ENCODE assay signal across 17 cellular contexts in the genomic region with DNA sequence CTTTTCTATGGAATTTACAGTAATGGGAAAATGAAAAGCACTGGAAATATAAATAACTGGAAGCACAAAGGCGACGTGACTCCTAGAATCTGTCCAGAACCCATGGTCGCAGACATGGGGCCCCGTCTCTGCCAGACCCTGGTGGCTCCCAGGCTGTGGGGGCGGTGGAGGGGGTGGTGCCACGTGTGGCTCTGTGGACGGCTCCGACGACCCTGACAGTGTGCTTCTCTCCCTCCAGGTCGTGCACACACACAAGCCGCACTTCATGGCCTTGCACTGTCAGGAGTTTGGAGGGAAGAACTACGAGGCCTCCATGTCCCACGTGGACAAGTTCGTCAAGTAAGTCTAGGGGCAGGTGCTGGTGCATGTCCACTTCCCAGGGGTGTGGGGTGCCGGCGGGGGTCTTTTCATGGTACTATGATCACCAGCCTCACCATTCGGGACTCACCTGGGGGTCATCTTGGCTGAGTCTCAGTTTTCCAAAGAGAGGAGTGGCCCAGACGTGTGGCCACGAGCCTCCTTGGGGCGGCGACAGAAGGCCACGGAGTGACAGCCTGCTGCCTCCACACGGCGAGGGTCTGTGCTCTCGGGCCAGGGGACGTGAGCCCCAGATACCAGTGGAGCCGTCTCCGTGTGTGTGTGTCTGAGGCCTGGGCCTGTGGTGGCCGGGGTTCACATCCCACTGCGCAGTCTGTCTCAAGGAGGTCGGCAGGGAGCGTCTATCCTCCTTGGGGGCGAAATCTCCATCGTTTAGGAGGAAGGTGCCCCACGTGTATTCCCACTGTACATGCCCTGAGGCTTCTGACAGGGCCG.
DNase-seq lines count a peak whose midpoint lies in the region; ATAC-seq and TF ChIP-seq lines count a peak whose summit lies in the region.
"Had no signal": no experiment of that assay in that cellular context is flagged by ENCODE, and none has a peak within 500 bp of the region (broad histone marks: within the 10 kb centered on the region; RNA-seq: fewer than 3 reads in every experiment).

No MANE protein-coding gene starts in this region.

- DNase-seq in WTC11 (ENCODE audit: low spot score) (peak; percentile 6), islet precursor cell (peak; percentile 38), sciatic nerve (ENCODE audit: low spot score) (peak; percentile 53), chondrocyte (ENCODE audit: low spot score) (no peak), NCI-H1092 (lab: John Stamatoyannopoulos, UW) (no peak)
- DNase-seq in activated T-cell treated with anti-CD3 and anti-CD28 coated beads, Interleukin-2, amount 50 U/mL, for 4 hours = no peak
- DNase-seq: CD4-positive, alpha-beta memory T cell; DND-41; GDM1; KBM-7; NCI-H1048; NCI-H1694; NCI-H345; PC-3 had no signal

- H3K4me1 ChIP-seq in BLaER1 = peaks cover 60% of the 10 kb centered on the region

- POLR2A ChIA-PET in WTC11 (lab: Charles Lee) = no interaction called here

- TF ChIP-seq CTCF in WTC11 (IDR thresholded peaks at IDR 0.05) = no peak
- TF ChIP-seq CTCF in chondrocyte (IDR thresholded peaks at IDR 0.05) = no peak

- no peaks in the 10 kb centered on the region for H3K9me3 Mint-ChIP-seq in WTC11
- no peaks in the 10 kb centered on the region for H3K9me3 Mint-ChIP-seq in chondrocyte (ENCODE audit: low read depth)
- no peaks in the 10 kb centered on the region for H3K9me3 Mint-ChIP-seq in activated T-cell treated with anti-CD3 and anti-CD28 coated beads, Interleukin-2, amount 50 U/mL, for 4 hours
- H3K9me3 Mint-ChIP-seq: CD4-positive, alpha-beta memory T cell; GM23338 had no signal

- no peaks in the 10 kb centered on the region; the same call in 1 of the 2 replicates for H3K4me1 Mint-ChIP-seq in WTC11
- H3K4me1 Mint-ChIP-seq in chondrocyte (ENCODE audit: low read depth) = no peaks in the 10 kb centered on the region
- peaks cover 8% of the 10 kb centered on the region for H3K4me1 Mint-ChIP-seq in activated T-cell treated with anti-CD3 and anti-CD28 coated beads, Interleukin-2, amount 50 U/mL, for 4 hours (ENCODE audit: low read depth)

- no peak for ATAC-seq in WTC11
- ATAC-seq in sciatic nerve = no peak
- ATAC-seq in HG02678 (IDR thresholded peaks at IDR 0.05; ENCODE audit: unreplicated experiment) = no peak
- no peak for ATAC-seq in activated T-cell treated with anti-CD3 and anti-CD28 coated beads, Interleukin-2, amount 50 U/mL, for 4 hours
- ATAC-seq: GM23338, PC-3 had no signal

- CTCF ChIA-PET in WTC11 (lab: Charles Lee) = no interaction called here

- no peaks in the 10 kb centered on the region; the same call in 1 of the 2 replicates for H3K9me3 ChIP-seq in BLaER1

- H3K27ac Mint-ChIP-seq in WTC11 (no peak overlapping the region), chondrocyte (ENCODE audit: unreplicated experiment) (no peak overlapping the region)
- H3K27ac Mint-ChIP-seq: GM23338 had no signal

- peak overlapping the region; percentile 67 for H3K4me2 ChIP-seq in BLaER1
- H3K4me2 ChIP-seq: GM23338 had no signal

- peaks cover 34% of the 10 kb centered on the region; the same call in 1 of the 2 replicates for H3K36me3 ChIP-seq in BLaER1

- H4K20me1 ChIP-seq in BLaER1 = peaks cover 99% of the 10 kb centered on the region

- H3K4me3 Mint-ChIP-seq in WTC11 (no peak overlapping the region), chondrocyte (ENCODE audit: unreplicated experiment) (no peak overlapping the region)
- H3K4me3 Mint-ChIP-seq in activated T-cell treated with anti-CD3 and anti-CD28 coated beads, Interleukin-2, amount 50 U/mL, for 4 hours = no peak overlapping the region
- H3K4me3 Mint-ChIP-seq: CD4-positive, alpha-beta memory T cell; GM23338 had no signal

- intact Hi-C loops in sciatic nerve (cut with DNase I) = loop anchor here (10.0 kb wide), 1 partner anchor 261 kb away; no protein-coding TSS in a partner anchor

- H3K36me3 Mint-ChIP-seq in WTC11 = no peaks in the 10 kb centered on the region
- peaks cover 3% of the 10 kb centered on the region for H3K36me3 Mint-ChIP-seq in chondrocyte (ENCODE audit: low read depth)
- peaks cover 10% of the 10 kb centered on the region for H3K36me3 Mint-ChIP-seq in activated T-cell treated with anti-CD3 and anti-CD28 coated beads, Interleukin-2, amount 50 U/mL, for 4 hours (ENCODE audit: insufficient read depth)

- no peak overlapping the region for H3K4me3 ChIP-seq in BLaER1
- H3K4me3 ChIP-seq: GM23338 had no signal

- peaks cover 20% of the 10 kb centered on the region for H3K27me3 ChIP-seq in BLaER1

- no peak overlapping the region for H3K27ac ChIP-seq in BLaER1

- H3K9ac ChIP-seq in BLaER1 = no peak overlapping the region

- H3K27me3 Mint-ChIP-seq in WTC11 (ENCODE audit: low read depth) = no peaks in the 10 kb centered on the region
- H3K27me3 Mint-ChIP-seq in chondrocyte (ENCODE audit: low read depth) = no peaks in the 10 kb centered on the region
- H3K27me3 Mint-ChIP-seq in activated T-cell treated with anti-CD3 and anti-CD28 coated beads, Interleukin-2, amount 50 U/mL, for 4 hours (ENCODE audit: low read depth) = no peaks in the 10 kb centered on the region
- H3K27me3 Mint-ChIP-seq: CD4-positive, alpha-beta memory T cell had no signal

TF ChIP-seq in WTC11, 78 proteins besides CTCF, POLR2A, EP300 and RAD21 (continues in another document):
- TF ChIP-seq, protein P1, sequence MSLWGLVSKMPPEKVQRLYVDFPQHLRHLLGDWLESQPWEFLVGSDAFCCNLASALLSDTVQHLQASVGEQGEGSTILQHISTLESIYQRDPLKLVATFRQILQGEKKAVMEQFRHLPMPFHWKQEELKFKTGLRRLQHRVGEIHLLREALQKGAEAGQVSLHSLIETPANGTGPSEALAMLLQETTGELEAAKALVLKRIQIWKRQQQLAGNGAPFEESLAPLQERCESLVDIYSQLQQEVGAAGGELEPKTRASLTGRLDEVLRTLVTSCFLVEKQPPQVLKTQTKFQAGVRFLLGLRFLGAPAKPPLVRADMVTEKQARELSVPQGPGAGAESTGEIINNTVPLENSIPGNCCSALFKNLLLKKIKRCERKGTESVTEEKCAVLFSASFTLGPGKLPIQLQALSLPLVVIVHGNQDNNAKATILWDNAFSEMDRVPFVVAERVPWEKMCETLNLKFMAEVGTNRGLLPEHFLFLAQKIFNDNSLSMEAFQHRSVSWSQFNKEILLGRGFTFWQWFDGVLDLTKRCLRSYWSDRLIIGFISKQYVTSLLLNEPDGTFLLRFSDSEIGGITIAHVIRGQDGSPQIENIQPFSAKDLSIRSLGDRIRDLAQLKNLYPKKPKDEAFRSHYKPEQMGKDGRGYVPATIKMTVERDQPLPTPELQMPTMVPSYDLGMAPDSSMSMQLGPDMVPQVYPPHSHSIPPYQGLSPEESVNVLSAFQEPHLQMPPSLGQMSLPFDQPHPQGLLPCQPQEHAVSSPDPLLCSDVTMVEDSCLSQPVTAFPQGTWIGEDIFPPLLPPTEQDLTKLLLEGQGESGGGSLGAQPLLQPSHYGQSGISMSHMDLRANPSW (CRISPR knock-in tag; conservative IDR thresholded peaks at IDR 0.05; ENCODE audit: low read depth) = no peak
- TF ChIP-seq GTF2I (CRISPR knock-in tag; conservative IDR thresholded peaks at IDR 0.05) (no peak), KAT7 (CRISPR knock-in tag; IDR thresholded peaks at IDR 0.05; ENCODE audit: borderline replicate concordance) (no peak), ZNF121 (CRISPR knock-in tag; IDR thresholded peaks at IDR 0.05) (no peak)
- TF ChIP-seq, protein P2, sequence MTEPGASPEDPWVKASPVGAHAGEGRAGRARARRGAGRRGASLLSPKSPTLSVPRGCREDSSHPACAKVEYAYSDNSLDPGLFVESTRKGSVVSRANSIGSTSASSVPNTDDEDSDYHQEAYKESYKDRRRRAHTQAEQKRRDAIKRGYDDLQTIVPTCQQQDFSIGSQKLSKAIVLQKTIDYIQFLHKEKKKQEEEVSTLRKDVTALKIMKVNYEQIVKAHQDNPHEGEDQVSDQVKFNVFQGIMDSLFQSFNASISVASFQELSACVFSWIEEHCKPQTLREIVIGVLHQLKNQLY (CRISPR knock-in tag; IDR thresholded peaks at IDR 0.05) = no peak
- TF ChIP-seq, protein P3, sequence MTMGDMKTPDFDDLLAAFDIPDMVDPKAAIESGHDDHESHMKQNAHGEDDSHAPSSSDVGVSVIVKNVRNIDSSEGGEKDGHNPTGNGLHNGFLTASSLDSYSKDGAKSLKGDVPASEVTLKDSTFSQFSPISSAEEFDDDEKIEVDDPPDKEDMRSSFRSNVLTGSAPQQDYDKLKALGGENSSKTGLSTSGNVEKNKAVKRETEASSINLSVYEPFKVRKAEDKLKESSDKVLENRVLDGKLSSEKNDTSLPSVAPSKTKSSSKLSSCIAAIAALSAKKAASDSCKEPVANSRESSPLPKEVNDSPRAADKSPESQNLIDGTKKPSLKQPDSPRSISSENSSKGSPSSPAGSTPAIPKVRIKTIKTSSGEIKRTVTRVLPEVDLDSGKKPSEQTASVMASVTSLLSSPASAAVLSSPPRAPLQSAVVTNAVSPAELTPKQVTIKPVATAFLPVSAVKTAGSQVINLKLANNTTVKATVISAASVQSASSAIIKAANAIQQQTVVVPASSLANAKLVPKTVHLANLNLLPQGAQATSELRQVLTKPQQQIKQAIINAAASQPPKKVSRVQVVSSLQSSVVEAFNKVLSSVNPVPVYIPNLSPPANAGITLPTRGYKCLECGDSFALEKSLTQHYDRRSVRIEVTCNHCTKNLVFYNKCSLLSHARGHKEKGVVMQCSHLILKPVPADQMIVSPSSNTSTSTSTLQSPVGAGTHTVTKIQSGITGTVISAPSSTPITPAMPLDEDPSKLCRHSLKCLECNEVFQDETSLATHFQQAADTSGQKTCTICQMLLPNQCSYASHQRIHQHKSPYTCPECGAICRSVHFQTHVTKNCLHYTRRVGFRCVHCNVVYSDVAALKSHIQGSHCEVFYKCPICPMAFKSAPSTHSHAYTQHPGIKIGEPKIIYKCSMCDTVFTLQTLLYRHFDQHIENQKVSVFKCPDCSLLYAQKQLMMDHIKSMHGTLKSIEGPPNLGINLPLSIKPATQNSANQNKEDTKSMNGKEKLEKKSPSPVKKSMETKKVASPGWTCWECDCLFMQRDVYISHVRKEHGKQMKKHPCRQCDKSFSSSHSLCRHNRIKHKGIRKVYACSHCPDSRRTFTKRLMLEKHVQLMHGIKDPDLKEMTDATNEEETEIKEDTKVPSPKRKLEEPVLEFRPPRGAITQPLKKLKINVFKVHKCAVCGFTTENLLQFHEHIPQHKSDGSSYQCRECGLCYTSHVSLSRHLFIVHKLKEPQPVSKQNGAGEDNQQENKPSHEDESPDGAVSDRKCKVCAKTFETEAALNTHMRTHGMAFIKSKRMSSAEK (CRISPR knock-in tag; IDR thresholded peaks at IDR 0.05; ENCODE audit: borderline replicate concordance) = no peak
- TF ChIP-seq, protein P4, sequence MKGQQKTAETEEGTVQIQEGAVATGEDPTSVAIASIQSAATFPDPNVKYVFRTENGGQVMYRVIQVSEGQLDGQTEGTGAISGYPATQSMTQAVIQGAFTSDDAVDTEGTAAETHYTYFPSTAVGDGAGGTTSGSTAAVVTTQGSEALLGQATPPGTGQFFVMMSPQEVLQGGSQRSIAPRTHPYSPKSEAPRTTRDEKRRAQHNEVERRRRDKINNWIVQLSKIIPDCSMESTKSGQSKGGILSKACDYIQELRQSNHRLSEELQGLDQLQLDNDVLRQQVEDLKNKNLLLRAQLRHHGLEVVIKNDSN (CRISPR knock-in tag; IDR thresholded peaks at IDR 0.05) = no peak

Comparison
In these comparisons a context has a peak if more than half of its experiments do, and no peak if none do; other contexts are left out.
1. DNase-seq: peak in WTC11 (single experiment), islet precursor cell (single experiment) and sciatic nerve (single experiment); none in chondrocyte (single experiment), activated T-cell treated with anti-CD3 and anti-CD28 coated beads, Interleukin-2, amount 50 U/mL, for 4 hours (single experiment) and NCI-H1092 (single experiment).